11 cellular contexts compared by ENCODE assay signal in the genomic region with DNA sequence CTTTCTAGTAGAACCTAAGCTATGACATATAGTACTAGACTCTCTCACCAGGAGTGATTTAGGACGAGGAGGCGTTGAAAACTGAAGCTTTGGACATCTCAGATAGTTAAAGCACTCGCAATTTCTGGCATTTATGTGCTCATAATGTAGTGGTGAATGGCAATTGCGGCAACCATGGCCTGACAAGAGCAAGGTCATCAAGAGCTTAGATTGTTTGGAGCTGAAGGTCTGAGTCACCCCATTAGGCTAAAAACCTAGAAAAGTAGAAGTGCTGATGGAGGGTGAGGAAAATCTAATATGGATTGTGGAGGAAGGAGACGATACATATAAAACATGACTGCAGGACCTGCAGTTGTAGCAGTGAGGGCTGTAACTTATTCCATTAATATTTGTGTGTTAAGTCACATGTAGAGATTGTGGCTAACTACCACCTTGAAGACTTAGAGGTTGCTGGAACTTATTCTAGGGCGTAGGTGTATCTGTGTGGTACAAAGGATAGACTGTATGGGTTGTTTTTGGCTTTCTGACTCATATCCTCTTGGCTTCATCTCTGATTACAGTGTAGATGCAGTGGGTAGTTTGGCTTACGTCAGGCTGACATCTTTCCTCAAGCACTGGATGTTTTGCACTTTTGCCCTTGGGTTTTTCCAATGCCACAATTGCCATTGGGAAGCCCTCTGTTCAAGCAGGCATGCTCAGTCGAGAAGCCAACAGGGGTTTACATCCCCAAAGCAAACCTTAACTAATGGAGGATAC.
DNase-seq lines count a peak whose midpoint lies in the region; ATAC-seq and TF ChIP-seq lines count a peak whose summit lies in the region.
"Had no signal": no experiment of that assay in that cellular context is flagged by ENCODE, and none has a peak within 500 bp of the region (broad histone marks: within the 10 kb centered on the region; RNA-seq: fewer than 3 reads in every experiment).

No MANE protein-coding gene starts in this region.

- H3K36me3 Mint-ChIP-seq in CD8-positive, alpha-beta T cell: no peaks in the 10 kb centered on the region
- H3K36me3 Mint-ChIP-seq in naive thymus-derived CD4-positive, alpha-beta T cell: no peaks in the 10 kb centered on the region

- peaks cover 10% of the 10 kb centered on the region for H3K27me3 Mint-ChIP-seq in CD8-positive, alpha-beta T cell (ENCODE audit: low read depth)
- peaks cover 0 to 44% (median 0%) of the 10 kb centered on the region in 5 donors for H3K27me3 Mint-ChIP-seq in naive thymus-derived CD4-positive, alpha-beta T cell

- H3K9me3 Mint-ChIP-seq in CD8-positive, alpha-beta T cell: no peaks in the 10 kb centered on the region
- no peaks in the 10 kb centered on the region for H3K9me3 Mint-ChIP-seq in naive thymus-derived CD4-positive, alpha-beta T cell

- TF ChIP-seq CTCF in CD8-positive, alpha-beta T cell (IDR thresholded peaks at IDR 0.05): no peak
- TF ChIP-seq CTCF in brain microvascular endothelial cell (IDR thresholded peaks at IDR 0.05; ENCODE audit: low read depth, low read length, missing control alignments) (no peak), tibial artery (IDR thresholded peaks at IDR 0.05) (no peak)

- no peak for DNase-seq in CD8-positive, alpha-beta T cell
- DNase-seq in M059J (ENCODE audit: low read depth) (peak; percentile 97), brain microvascular endothelial cell (peak; percentile 98), GOT3 (lab: John Stamatoyannopoulos, UW) (no peak), tibial artery (no peak)
- DNase-seq in naive thymus-derived CD4-positive, alpha-beta T cell: peak in 2 of 9 donors; percentile 1 to 26
- DNase-seq: posterior cingulate gyrus, SW 1271 had no signal

- no peaks in the 10 kb centered on the region for H3K9me3 ChIP-seq in CD8-positive, alpha-beta T cell (ENCODE audit: low read length)
- H3K9me3 ChIP-seq in naive thymus-derived CD4-positive, alpha-beta T cell (ENCODE audit: control insufficient read depth in 2 of 3, low read length in 3 of 3): no peaks in the 10 kb centered on the region
- no peaks in the 10 kb centered on the region for H3K9me3 ChIP-seq in tibial artery
- H3K9me3 ChIP-seq: ascending aorta had no signal

- in situ Hi-C loops in brain microvascular endothelial cell (cut with HindIII; ENCODE audit: low pct_ligation_motif_present, low sequenced_read_pairs): no loop called here

- intact Hi-C loops in CD8-positive, alpha-beta T cell (cut with DNase I, micrococcal nuclease): no loop called here
- intact Hi-C loops in naive thymus-derived CD4-positive, alpha-beta T cell (cut with micrococcal nuclease): no loop called here
- intact Hi-C loops in tibial artery (cut with DNase I; ENCODE audit: low total_unique reads): no loop called here

- ATAC-seq in CD8-positive, alpha-beta T cell: peak; percentile 73
- ATAC-seq in naive thymus-derived CD4-positive, alpha-beta T cell: peak; percentile 82
- no peak for ATAC-seq in HG02763 (IDR thresholded peaks at IDR 0.05; ENCODE audit: unreplicated experiment)
- no peak for ATAC-seq in GM18907 (IDR thresholded peaks at IDR 0.05; ENCODE audit: unreplicated experiment)

- no peak overlapping the region for H3K27ac Mint-ChIP-seq in CD8-positive, alpha-beta T cell
- H3K27ac Mint-ChIP-seq in naive thymus-derived CD4-positive, alpha-beta T cell: peak overlapping the region in 1 of 9 donors; percentile 53

- no peaks in the 10 kb centered on the region for H3K36me3 ChIP-seq in CD8-positive, alpha-beta T cell (ENCODE audit: insufficient read depth, low read length)
- no peaks in the 10 kb centered on the region for H3K36me3 ChIP-seq in brain microvascular endothelial cell (replicated peaks)
- H3K36me3 ChIP-seq in naive thymus-derived CD4-positive, alpha-beta T cell (ENCODE audit: control insufficient read depth in 2 of 3, insufficient read depth in 3 of 3, low read length in 3 of 3): no peaks in the 10 kb centered on the region
- no peaks in the 10 kb centered on the region for H3K36me3 ChIP-seq in tibial artery
- H3K36me3 ChIP-seq: ascending aorta had no signal

- H3K4me3 Mint-ChIP-seq in CD8-positive, alpha-beta T cell: no peak overlapping the region
- H3K4me3 Mint-ChIP-seq in naive thymus-derived CD4-positive, alpha-beta T cell: peak overlapping the region in 1 of 10 donors; percentile 33

- H3K4me1 ChIP-seq in CD8-positive, alpha-beta T cell (ENCODE audit: insufficient read depth, low read length): no peaks in the 10 kb centered on the region
- H3K4me1 ChIP-seq in naive thymus-derived CD4-positive, alpha-beta T cell (ENCODE audit: control insufficient read depth in 2 of 2, insufficient read depth in 2 of 2, low read length in 2 of 2): no peaks in the 10 kb centered on the region
- no peaks in the 10 kb centered on the region for H3K4me1 ChIP-seq in tibial artery
- H3K4me1 ChIP-seq: ascending aorta had no signal

- CTCF ChIA-PET in CD8-positive, alpha-beta T cell (lab: Charles Lee): no interaction called here
- CTCF ChIA-PET in naive thymus-derived CD4-positive, alpha-beta T cell (lab: Charles Lee): no interaction called here

- H3K4me3 ChIP-seq in CD8-positive, alpha-beta T cell (ENCODE audit: low read depth, low read length): no peak overlapping the region
- no peak overlapping the region for H3K4me3 ChIP-seq in brain microvascular endothelial cell (ENCODE audit: low read depth, low read length)
- H3K4me3 ChIP-seq in naive thymus-derived CD4-positive, alpha-beta T cell (ENCODE audit: low read length): no peak overlapping the region
- no peak overlapping the region for H3K4me3 ChIP-seq in tibial artery
- H3K4me3 ChIP-seq: ascending aorta had no signal

- H3K27me3 ChIP-seq in CD8-positive, alpha-beta T cell (ENCODE audit: insufficient read depth, low read length): peaks cover 6% of the 10 kb centered on the region
- H3K27me3 ChIP-seq in brain microvascular endothelial cell (replicated peaks): no peaks in the 10 kb centered on the region
- no peaks in the 10 kb centered on the region for H3K27me3 ChIP-seq in naive thymus-derived CD4-positive, alpha-beta T cell (ENCODE audit: control insufficient read depth in 2 of 2, insufficient read depth in 2 of 2, low read length in 2 of 2)
- H3K27me3 ChIP-seq in tibial artery: no peaks in the 10 kb centered on the region
- H3K27me3 ChIP-seq: ascending aorta had no signal

- H3K27ac ChIP-seq in CD8-positive, alpha-beta T cell (ENCODE audit: low read depth, low read length): no peak overlapping the region
- H3K27ac ChIP-seq in brain microvascular endothelial cell (peak overlapping the region; percentile 95), tibial artery (no peak overlapping the region)
- H3K27ac ChIP-seq in naive thymus-derived CD4-positive, alpha-beta T cell (ENCODE audit: low read depth, low read length): no peak overlapping the region
- H3K27ac ChIP-seq: ascending aorta had no signal

- H3K4me1 Mint-ChIP-seq in CD8-positive, alpha-beta T cell (ENCODE audit: low read depth): peaks cover 3% of the 10 kb centered on the region
- H3K4me1 Mint-ChIP-seq in naive thymus-derived CD4-positive, alpha-beta T cell: peaks cover 0 to 23% (median 3%) of the 10 kb centered on the region in 7 donors

- POLR2A ChIA-PET in CD8-positive, alpha-beta T cell (lab: Charles Lee): no interaction called here
- POLR2A ChIA-PET in naive thymus-derived CD4-positive, alpha-beta T cell (lab: Charles Lee): no interaction called here

Comparison
In these comparisons a context has a peak if more than half of its experiments do, and no peak if none do; other contexts are left out.
1. ATAC-seq: peak in CD8-positive, alpha-beta T cell (single experiment) and naive thymus-derived CD4-positive, alpha-beta T cell (single experiment); none in HG02763 (single experiment) and GM18907 (single experiment).
2. DNase-seq: peak in M059J (single experiment) and brain microvascular endothelial cell (single experiment); none in CD8-positive, alpha-beta T cell (0 of 7), GOT3 (single experiment) and tibial artery (0 of 2).